ENCODE assay signal across 8 cellular contexts in the genomic region with DNA sequence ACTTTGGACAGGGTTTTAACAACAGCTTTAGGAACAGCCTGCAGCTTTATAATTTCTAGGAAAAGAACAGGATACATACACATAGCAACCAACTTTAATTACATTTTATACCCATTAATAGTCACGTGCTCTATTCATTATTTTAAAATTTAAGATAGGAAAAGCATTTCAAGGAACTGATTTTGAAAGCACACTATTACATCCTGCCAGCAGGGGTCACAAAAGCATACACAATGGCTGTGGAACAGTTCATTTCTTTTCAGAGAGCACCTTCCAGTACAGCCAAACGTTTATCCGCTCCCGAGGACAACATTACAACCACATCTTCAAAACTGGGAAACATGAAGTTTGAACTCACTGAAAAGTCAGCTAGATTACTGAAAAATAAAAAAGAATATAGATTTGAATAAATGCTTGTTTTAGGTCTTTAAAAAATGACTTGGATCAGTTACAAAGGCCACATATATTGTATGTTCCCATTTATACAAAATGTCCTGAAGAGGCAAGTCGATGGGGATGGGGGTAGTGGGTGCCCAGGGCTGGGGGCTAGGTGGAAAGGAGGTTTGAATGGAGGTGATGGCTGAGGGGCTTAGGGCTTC.
DNase-seq lines count a peak whose midpoint lies in the region; ATAC-seq, FAIRE-seq and TF ChIP-seq lines count a peak whose summit lies in the region.

No MANE protein-coding gene starts in this region.

- H3K4me1 ChIP-seq in left ventricle myocardium inferior (no peaks in the 10 kb centered on the region), sigmoid colon (no peaks in the 10 kb centered on the region)

- no peaks in the 10 kb centered on the region for H3K9me3 Mint-ChIP-seq in activated naive CD4-positive, alpha-beta T cell treated with anti-CD3 and anti-CD28 coated beads, Interleukin-2, amount 50 U/mL, for 72 hours

- H3K4me3 ChIP-seq in left ventricle myocardium inferior (no peak overlapping the region), sigmoid colon (no peak overlapping the region)

- H3K27ac ChIP-seq in left ventricle myocardium inferior (replicated peaks) (no peak overlapping the region), sigmoid colon (no peak overlapping the region)

- peaks cover 96% of the 10 kb centered on the region for H3K27me3 ChIP-seq in left ventricle myocardium inferior (ENCODE audit: low read depth)
- H3K27me3 ChIP-seq in sigmoid colon: peaks cover 3 to 25% (median 9%) of the 10 kb centered on the region in 3 donors

- 4 to 13% methylated on average over 5 of the region's 5 CpGs for WGBS in sigmoid colon, 2 donors

- no peaks in the 10 kb centered on the region for H3K36me3 ChIP-seq in left ventricle myocardium inferior
- H3K36me3 ChIP-seq in sigmoid colon: no peaks in the 10 kb centered on the region

- DNase-seq in AML-193 (lab: John Stamatoyannopoulos, UW) (peak; percentile 68 to 71), GM12892 (ENCODE audit: insufficient read length) (no peak), NCI-H69 (lab: John Stamatoyannopoulos, UW) (peak; percentile 73), left ventricle myocardium inferior (no peak), sigmoid colon (no peak)
- peak in 1 of 2 donors; percentile 42 for DNase-seq in activated naive CD4-positive, alpha-beta T cell treated with anti-CD3 and anti-CD28 coated beads, Interleukin-2, amount 50 U/mL, for 72 hours (ENCODE audit: low spot score in 2 of 2)

- TF ChIP-seq POLR2A in GM12892 (IDR thresholded peaks at IDR 0.05; ENCODE audit: low read depth, low read length) (no peak), sigmoid colon (IDR thresholded peaks at IDR 0.05) (no peak)

- no peak for TF ChIP-seq EP300 in sigmoid colon (IDR thresholded peaks at IDR 0.05)

- intact Hi-C loops in left ventricle myocardium inferior (cut with micrococcal nuclease) (loop anchor here (5.0 kb wide), 1 partner anchor 585 kb away; no protein-coding TSS in a partner anchor), sigmoid colon (cut with DNase I) (loop anchor here (1.0 to 5.0 kb wide), 4 partner anchors 205 to 640 kb away; no protein-coding TSS in a partner anchor)

- no peaks in the 10 kb centered on the region for H3K36me3 Mint-ChIP-seq in activated naive CD4-positive, alpha-beta T cell treated with anti-CD3 and anti-CD28 coated beads, Interleukin-2, amount 50 U/mL, for 72 hours

- TF ChIP-seq CTCF in left ventricle myocardium inferior (IDR thresholded peaks at IDR 0.05; ENCODE audit: borderline replicate concordance) (peak; percentile 87), sigmoid colon (IDR thresholded peaks at IDR 0.05) (peak; percentile 32 to 78 (median 73))

- H3K27ac Mint-ChIP-seq in activated naive CD4-positive, alpha-beta T cell treated with anti-CD3 and anti-CD28 coated beads, Interleukin-2, amount 50 U/mL, for 72 hours: no peak overlapping the region

- peak; percentile 44 to 46 for ATAC-seq in activated naive CD4-positive, alpha-beta T cell treated with anti-CD3 and anti-CD28 coated beads, Interleukin-2, amount 50 U/mL, for 72 hours
- no peak for ATAC-seq in HG02885 (IDR thresholded peaks at IDR 0.05; ENCODE audit: poor library complexity, unreplicated experiment)
- ATAC-seq in GM18868 (IDR thresholded peaks at IDR 0.05; ENCODE audit: unreplicated experiment): no peak

- H3K9me3 ChIP-seq in left ventricle myocardium inferior (replicated peaks) (no peaks in the 10 kb centered on the region), sigmoid colon (no peaks in the 10 kb centered on the region)

- FAIRE-seq in GM12892 (lab: Jason Lieb, UNC): peak; percentile 69

Comparison
In these comparisons a context has a peak if more than half of its experiments do, and no peak if none do; other contexts are left out.
1. DNase-seq: peak in AML-193 (2 of 2) and NCI-H69 (single experiment); none in GM12892 (single experiment), left ventricle myocardium inferior (single experiment) and sigmoid colon (single experiment).
2. ATAC-seq: peak in activated naive CD4-positive, alpha-beta T cell treated with anti-CD3 and anti-CD28 coated beads, Interleukin-2, amount 50 U/mL, for 72 hours (2 of 2); none in HG02885 (single experiment) and GM18868 (single experiment).